19 cellular contexts compared by ENCODE assay signal in genomic region chr12:56350662-56351061, GRCh38. TPM values are rescaled to one million over a fixed set of nuclear protein-coding genes. Genes with fewer than 3 reads are reported as not detected.
"Had no signal": no experiment of that assay in that cellular context is flagged by ENCODE, and none has a peak within 500 bp of the region (broad histone marks: within the 10 kb centered on the region; RNA-seq: fewer than 3 reads in every experiment).

No MANE protein-coding gene starts in this region.

- H3K4me1 ChIP-seq: left lung, upper lobe of right lung had no signal

- H3K9me3 ChIP-seq: left lung, thoracic aorta, upper lobe of right lung had no signal

- H3K27me3 Mint-ChIP-seq: activated B cell treated with CpG ODN at 0.5 μM for 24 hours, progenitor cell of endocrine pancreas had no signal

- H3K4me3 ChIP-seq: cardiac muscle cell, left lung, thoracic aorta, upper lobe of right lung had no signal

- H3K9me3 Mint-ChIP-seq: activated B cell treated with CpG ODN at 0.5 μM for 24 hours had no signal

- H3K27me3 ChIP-seq: cardiac muscle cell, left lung, upper lobe of right lung had no signal

- DNase-seq: activated B cell treated with CpG ODN at 0.5 μM for 24 hours; activated CD4-positive, alpha-beta T cell treated with anti-CD3 and anti-CD28 coated beads for 4 hours; activated naive CD4-positive, alpha-beta T cell treated with Interleukin-2 at 50 U/mL for 16 hours; activated T-cell treated with anti-CD3 and anti-CD28 coated beads for 4 hours; erythroblast; head of caudate nucleus; left lung; midbrain; T-helper 9 cell; upper lobe of right lung had no signal

- H3K27ac ChIP-seq: cardiac muscle cell, left lung, thoracic aorta, upper lobe of right lung had no signal

- H3K27ac Mint-ChIP-seq: activated B cell treated with CpG ODN at 0.5 μM for 24 hours, progenitor cell of endocrine pancreas had no signal

- ATAC-seq: left lung, upper lobe of right lung had no signal

- H3K4me1 Mint-ChIP-seq: activated B cell treated with CpG ODN at 0.5 μM for 24 hours had no signal

- H3K4me3 Mint-ChIP-seq: activated B cell treated with CpG ODN at 0.5 μM for 24 hours had no signal

RNA-seq across cellular contexts. Expression of gene IL23A, which starts 12.0 kb away (rescaled TPM):
- total RNA-seq: frontal cortex, thoracic aorta had no signal
- polyA plus RNA-seq: cardiac muscle cell had no signal

RNA-seq across cellular contexts. Expression of gene APOF, which starts 12.0 kb away (rescaled TPM):
- total RNA-seq: activated B cell treated with CpG ODN at 0.5 μM for 24 hours, cardiac muscle cell, dermis microvascular lymphatic vessel endothelial cell, frontal cortex, kidney epithelial cell, left lung, lung microvascular endothelial cell, omental fat pad, progenitor cell of endocrine pancreas, thoracic aorta, upper lobe of right lung had no signal
- polyA plus RNA-seq: cardiac muscle cell, neural cell had no signal
